1 cellular context compared by ENCODE assay signal in the genomic region with DNA sequence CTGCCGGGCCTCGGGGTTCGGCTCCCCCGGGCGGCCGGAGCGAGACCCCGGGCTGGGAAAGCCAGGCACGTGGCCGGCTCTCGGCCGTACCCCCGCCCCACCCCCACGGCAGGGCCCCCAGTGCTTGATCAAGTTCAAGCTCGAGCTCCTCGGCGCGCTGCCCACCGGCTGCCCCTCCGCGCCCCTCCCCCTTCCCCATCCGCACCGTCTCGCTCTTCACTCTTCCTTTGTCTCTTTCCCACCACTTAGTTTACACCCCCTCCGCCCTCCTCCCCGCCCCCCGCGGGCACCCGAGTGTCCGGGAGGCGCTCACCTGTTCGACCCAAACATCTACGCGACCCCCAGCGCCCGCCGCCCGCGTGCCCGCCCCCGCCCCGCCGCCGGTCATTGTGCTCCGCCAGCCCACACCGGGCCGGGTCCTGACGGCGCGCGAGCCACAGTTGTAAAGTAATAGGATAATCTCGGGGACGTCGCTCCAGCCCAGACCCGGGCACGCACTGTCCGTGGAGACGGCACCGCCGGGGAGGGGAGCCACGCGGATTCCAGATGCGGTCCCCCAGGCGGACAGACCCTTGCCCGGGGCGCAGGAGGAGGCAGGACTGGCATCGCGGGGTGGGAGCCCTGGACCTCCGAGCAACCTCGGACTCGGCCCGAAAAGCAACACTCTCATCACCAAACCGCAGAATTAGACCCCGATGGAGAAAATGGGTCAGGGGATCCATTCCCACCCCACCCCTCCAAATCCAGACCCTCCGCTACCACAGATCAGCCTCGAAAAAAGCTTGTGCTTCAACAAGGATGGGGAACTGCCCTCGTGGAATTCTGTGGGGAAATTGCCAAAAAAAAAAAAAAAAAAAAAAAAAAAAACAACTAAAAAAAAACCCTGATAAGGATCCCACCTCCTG.
TF ChIP-seq lines count a peak whose summit lies in the region.

No MANE protein-coding gene starts in this region.

TF ChIP-seq in HepG2, 621 proteins besides CTCF, POLR2A, EP300 and RAD21 (continued from another document and continues in another):
- TF ChIP-seq, protein P1, sequence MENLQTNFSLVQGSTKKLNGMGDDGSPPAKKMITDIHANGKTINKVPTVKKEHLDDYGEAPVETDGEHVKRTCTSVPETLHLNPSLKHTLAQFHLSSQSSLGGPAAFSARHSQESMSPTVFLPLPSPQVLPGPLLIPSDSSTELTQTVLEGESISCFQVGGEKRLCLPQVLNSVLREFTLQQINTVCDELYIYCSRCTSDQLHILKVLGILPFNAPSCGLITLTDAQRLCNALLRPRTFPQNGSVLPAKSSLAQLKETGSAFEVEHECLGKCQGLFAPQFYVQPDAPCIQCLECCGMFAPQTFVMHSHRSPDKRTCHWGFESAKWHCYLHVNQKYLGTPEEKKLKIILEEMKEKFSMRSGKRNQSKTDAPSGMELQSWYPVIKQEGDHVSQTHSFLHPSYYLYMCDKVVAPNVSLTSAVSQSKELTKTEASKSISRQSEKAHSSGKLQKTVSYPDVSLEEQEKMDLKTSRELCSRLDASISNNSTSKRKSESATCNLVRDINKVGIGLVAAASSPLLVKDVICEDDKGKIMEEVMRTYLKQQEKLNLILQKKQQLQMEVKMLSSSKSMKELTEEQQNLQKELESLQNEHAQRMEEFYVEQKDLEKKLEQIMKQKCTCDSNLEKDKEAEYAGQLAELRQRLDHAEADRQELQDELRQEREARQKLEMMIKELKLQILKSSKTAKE (CRISPR knock-in tag; IDR thresholded peaks at IDR 0.05; ENCODE audit: borderline replicate concordance), result peak; percentile 14; the same call in 1 of the 2 replicates
- TF ChIP-seq KAT2B (IDR thresholded peaks at IDR 0.05; ENCODE audit: borderline replicate concordance, low read depth, low read length) (no peak), ZNF615 (CRISPR knock-in tag; IDR thresholded peaks at IDR 0.05; ENCODE audit: borderline replicate concordance) (no peak), ZKSCAN8 (CRISPR knock-in tag; IDR thresholded peaks at IDR 0.05; ENCODE audit: borderline replicate concordance) (no peak), NRL (CRISPR knock-in tag; IDR thresholded peaks at IDR 0.05; ENCODE audit: borderline replicate concordance) (no peak), ZNF766 (CRISPR knock-in tag; IDR thresholded peaks at IDR 0.05; ENCODE audit: borderline replicate concordance) (no peak), ZNF660 (CRISPR knock-in tag; IDR thresholded peaks at IDR 0.05; ENCODE audit: borderline replicate concordance, low read depth) (no peak), SIX4 (CRISPR knock-in tag; IDR thresholded peaks at IDR 0.05) (no peak), SNAI1 (CRISPR knock-in tag; IDR thresholded peaks at IDR 0.05; ENCODE audit: borderline replicate concordance) (no peak), PHF21A (CRISPR knock-in tag; IDR thresholded peaks at IDR 0.05) (peak; percentile 14), ELF1 (CRISPR knock-in tag; IDR thresholded peaks at IDR 0.05) (no peak), ZNF468 (CRISPR knock-in tag; IDR thresholded peaks at IDR 0.05) (no peak), SIN3A (IDR thresholded peaks at IDR 0.05; ENCODE audit: borderline replicate concordance, low read depth, low read length) (peak; percentile 16; the same call in 1 of the 2 replicates), TOPORS (CRISPR knock-in tag; IDR thresholded peaks at IDR 0.05) (no peak), CBFB (CRISPR knock-in tag; IDR thresholded peaks at IDR 0.05) (no peak), MED13 (CRISPR knock-in tag; IDR thresholded peaks at IDR 0.05) (no peak), ZFY (CRISPR knock-in tag; IDR thresholded peaks at IDR 0.05) (peak; percentile 46), ZNF720 (CRISPR knock-in tag; IDR thresholded peaks at IDR 0.05) (no peak), ZMYM4 (CRISPR knock-in tag; IDR thresholded peaks at IDR 0.05) (no peak; the same call in 1 of the 2 replicates), TRIM24 (CRISPR knock-in tag; IDR thresholded peaks at IDR 0.05) (no peak), ZNF337 (CRISPR knock-in tag; IDR thresholded peaks at IDR 0.05; ENCODE audit: borderline replicate concordance, low read depth) (no peak), ZNF235 (CRISPR knock-in tag; IDR thresholded peaks at IDR 0.05; ENCODE audit: borderline replicate concordance) (no peak), RAD51 (IDR thresholded peaks at IDR 0.05; ENCODE audit: borderline replicate concordance) (no peak), REPIN1 (CRISPR knock-in tag; IDR thresholded peaks at IDR 0.05; ENCODE audit: borderline replicate concordance, low read depth) (no peak), ZNF558 (CRISPR knock-in tag; IDR thresholded peaks at IDR 0.05; ENCODE audit: borderline replicate concordance) (no peak), TSC22D2 (CRISPR knock-in tag; IDR thresholded peaks at IDR 0.05; ENCODE audit: borderline replicate concordance) (0 out of 2 replicates have a peak, but pooled peaks have one; percentile 2), CHD4 (IDR thresholded peaks at IDR 0.05; ENCODE audit: borderline replicate concordance, low read length) (no peak), ZNF205 (CRISPR knock-in tag; IDR thresholded peaks at IDR 0.05) (0 out of 2 replicates have a peak, but pooled peaks have one; percentile 10), CREB1 (IDR thresholded peaks at IDR 0.05) (no peak), CREB1 (CRISPR knock-in tag; IDR thresholded peaks at IDR 0.05) (no peak), SETDB1 (CRISPR knock-in tag; IDR thresholded peaks at IDR 0.05; ENCODE audit: borderline replicate concordance) (no peak), HCFC1 (IDR thresholded peaks at IDR 0.05; ENCODE audit: low read depth, low read length) (no peak), SRSF9 (IDR thresholded peaks at IDR 0.05; ENCODE audit: borderline replicate concordance, insufficient read depth, low read depth, low read length, poor library complexity, severe bottlenecking) (no peak), GABPA (IDR thresholded peaks at IDR 0.05; ENCODE audit: low read depth, low read length) (no peak), GABPA (CRISPR knock-in tag; IDR thresholded peaks at IDR 0.05; ENCODE audit: low read depth) (no peak), KAT7 (CRISPR knock-in tag; IDR thresholded peaks at IDR 0.05; ENCODE audit: borderline replicate concordance) (peak; percentile 55; the same call in 1 of the 2 replicates)
- TF ChIP-seq, protein P2, sequence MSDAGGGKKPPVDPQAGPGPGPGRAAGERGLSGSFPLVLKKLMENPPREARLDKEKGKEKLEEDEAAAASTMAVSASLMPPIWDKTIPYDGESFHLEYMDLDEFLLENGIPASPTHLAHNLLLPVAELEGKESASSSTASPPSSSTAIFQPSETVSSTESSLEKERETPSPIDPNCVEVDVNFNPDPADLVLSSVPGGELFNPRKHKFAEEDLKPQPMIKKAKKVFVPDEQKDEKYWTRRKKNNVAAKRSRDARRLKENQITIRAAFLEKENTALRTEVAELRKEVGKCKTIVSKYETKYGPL (CRISPR knock-in tag; IDR thresholded peaks at IDR 0.05), result no peak
- TF ChIP-seq, protein P3, sequence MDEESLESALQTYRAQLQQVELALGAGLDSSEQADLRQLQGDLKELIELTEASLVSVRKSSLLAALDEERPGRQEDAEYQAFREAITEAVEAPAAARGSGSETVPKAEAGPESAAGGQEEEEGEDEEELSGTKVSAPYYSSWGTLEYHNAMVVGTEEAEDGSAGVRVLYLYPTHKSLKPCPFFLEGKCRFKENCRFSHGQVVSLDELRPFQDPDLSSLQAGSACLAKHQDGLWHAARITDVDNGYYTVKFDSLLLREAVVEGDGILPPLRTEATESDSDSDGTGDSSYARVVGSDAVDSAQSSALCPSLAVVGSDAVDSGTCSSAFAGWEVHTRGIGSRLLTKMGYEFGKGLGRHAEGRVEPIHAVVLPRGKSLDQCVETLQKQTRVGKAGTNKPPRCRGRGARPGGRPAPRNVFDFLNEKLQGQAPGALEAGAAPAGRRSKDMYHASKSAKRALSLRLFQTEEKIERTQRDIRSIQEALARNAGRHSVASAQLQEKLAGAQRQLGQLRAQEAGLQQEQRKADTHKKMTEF (CRISPR knock-in tag; IDR thresholded peaks at IDR 0.05), result 0 out of 2 replicates have a peak, but pooled peaks have one; percentile 52
- TF ChIP-seq, protein P4, sequence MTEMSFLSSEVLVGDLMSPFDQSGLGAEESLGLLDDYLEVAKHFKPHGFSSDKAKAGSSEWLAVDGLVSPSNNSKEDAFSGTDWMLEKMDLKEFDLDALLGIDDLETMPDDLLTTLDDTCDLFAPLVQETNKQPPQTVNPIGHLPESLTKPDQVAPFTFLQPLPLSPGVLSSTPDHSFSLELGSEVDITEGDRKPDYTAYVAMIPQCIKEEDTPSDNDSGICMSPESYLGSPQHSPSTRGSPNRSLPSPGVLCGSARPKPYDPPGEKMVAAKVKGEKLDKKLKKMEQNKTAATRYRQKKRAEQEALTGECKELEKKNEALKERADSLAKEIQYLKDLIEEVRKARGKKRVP (CRISPR knock-in tag; IDR thresholded peaks at IDR 0.05), result no peak
- TF ChIP-seq, protein P5, sequence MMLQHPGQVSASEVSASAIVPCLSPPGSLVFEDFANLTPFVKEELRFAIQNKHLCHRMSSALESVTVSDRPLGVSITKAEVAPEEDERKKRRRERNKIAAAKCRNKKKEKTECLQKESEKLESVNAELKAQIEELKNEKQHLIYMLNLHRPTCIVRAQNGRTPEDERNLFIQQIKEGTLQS (CRISPR knock-in tag; IDR thresholded peaks at IDR 0.05), result no peak
- TF ChIP-seq, protein P6, sequence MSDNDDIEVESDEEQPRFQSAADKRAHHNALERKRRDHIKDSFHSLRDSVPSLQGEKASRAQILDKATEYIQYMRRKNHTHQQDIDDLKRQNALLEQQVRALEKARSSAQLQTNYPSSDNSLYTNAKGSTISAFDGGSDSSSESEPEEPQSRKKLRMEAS (IDR thresholded peaks at IDR 0.05), result no peak; the same call in 1 of the 2 replicates
- TF ChIP-seq, protein P7, sequence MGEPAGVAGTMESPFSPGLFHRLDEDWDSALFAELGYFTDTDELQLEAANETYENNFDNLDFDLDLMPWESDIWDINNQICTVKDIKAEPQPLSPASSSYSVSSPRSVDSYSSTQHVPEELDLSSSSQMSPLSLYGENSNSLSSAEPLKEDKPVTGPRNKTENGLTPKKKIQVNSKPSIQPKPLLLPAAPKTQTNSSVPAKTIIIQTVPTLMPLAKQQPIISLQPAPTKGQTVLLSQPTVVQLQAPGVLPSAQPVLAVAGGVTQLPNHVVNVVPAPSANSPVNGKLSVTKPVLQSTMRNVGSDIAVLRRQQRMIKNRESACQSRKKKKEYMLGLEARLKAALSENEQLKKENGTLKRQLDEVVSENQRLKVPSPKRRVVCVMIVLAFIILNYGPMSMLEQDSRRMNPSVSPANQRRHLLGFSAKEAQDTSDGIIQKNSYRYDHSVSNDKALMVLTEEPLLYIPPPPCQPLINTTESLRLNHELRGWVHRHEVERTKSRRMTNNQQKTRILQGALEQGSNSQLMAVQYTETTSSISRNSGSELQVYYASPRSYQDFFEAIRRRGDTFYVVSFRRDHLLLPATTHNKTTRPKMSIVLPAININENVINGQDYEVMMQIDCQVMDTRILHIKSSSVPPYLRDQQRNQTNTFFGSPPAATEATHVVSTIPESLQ (CRISPR knock-in tag; conservative IDR thresholded peaks at IDR 0.05), result no peak; the same call in 1 of the 2 replicates
- TF ChIP-seq, protein P8, sequence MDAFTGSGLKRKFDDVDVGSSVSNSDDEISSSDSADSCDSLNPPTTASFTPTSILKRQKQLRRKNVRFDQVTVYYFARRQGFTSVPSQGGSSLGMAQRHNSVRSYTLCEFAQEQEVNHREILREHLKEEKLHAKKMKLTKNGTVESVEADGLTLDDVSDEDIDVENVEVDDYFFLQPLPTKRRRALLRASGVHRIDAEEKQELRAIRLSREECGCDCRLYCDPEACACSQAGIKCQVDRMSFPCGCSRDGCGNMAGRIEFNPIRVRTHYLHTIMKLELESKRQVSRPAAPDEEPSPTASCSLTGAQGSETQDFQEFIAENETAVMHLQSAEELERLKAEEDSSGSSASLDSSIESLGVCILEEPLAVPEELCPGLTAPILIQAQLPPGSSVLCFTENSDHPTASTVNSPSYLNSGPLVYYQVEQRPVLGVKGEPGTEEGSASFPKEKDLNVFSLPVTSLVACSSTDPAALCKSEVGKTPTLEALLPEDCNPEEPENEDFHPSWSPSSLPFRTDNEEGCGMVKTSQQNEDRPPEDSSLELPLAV (CRISPR knock-in tag; conservative IDR thresholded peaks at IDR 0.05; ENCODE audit: low read depth), result no peak
- TF ChIP-seq, protein P9, sequence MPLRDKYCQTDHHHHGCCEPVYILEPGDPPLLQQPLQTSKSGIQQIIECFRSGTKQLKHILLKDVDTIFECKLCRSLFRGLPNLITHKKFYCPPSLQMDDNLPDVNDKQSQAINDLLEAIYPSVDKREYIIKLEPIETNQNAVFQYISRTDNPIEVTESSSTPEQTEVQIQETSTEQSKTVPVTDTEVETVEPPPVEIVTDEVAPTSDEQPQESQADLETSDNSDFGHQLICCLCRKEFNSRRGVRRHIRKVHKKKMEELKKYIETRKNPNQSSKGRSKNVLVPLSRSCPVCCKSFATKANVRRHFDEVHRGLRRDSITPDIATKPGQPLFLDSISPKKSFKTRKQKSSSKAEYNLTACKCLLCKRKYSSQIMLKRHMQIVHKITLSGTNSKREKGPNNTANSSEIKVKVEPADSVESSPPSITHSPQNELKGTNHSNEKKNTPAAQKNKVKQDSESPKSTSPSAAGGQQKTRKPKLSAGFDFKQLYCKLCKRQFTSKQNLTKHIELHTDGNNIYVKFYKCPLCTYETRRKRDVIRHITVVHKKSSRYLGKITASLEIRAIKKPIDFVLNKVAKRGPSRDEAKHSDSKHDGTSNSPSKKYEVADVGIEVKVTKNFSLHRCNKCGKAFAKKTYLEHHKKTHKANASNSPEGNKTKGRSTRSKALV (CRISPR knock-in tag; IDR thresholded peaks at IDR 0.05), result no peak
- TF ChIP-seq, protein P10, sequence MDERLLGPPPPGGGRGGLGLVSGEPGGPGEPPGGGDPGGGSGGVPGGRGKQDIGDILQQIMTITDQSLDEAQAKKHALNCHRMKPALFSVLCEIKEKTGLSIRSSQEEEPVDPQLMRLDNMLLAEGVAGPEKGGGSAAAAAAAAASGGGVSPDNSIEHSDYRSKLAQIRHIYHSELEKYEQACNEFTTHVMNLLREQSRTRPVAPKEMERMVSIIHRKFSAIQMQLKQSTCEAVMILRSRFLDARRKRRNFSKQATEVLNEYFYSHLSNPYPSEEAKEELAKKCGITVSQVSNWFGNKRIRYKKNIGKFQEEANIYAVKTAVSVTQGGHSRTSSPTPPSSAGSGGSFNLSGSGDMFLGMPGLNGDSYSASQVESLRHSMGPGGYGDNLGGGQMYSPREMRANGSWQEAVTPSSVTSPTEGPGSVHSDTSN (CRISPR knock-in tag; IDR thresholded peaks at IDR 0.05), result no peak
- TF ChIP-seq, protein P11, sequence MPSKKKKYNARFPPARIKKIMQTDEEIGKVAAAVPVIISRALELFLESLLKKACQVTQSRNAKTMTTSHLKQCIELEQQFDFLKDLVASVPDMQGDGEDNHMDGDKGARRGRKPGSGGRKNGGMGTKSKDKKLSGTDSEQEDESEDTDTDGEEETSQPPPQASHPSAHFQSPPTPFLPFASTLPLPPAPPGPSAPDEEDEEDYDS (CRISPR knock-in tag; IDR thresholded peaks at IDR 0.05), result no peak
- TF ChIP-seq, protein P12, sequence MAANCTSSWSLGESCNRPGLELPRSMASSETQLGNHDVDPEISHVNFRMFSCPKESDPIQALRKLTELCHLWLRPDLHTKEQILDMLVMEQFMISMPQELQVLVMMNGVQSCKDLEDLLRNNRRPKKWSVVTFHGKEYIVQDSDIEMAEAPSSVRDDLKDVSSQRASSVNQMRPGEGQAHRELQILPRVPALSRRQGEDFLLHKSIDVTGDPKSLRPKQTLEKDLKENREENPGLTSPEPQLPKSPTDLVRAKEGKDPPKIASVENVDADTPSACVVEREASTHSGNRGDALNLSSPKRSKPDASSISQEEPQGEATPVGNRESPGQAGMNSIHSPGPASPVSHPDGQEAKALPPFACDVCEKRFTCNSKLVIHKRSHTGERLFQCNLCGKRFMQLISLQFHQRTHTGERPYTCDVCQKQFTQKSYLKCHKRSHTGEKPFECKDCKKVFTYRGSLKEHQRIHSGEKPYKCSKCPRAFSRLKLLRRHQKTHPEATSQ (CRISPR knock-in tag; IDR thresholded peaks at IDR 0.05; ENCODE audit: borderline replicate concordance), result no peak
